In the genomic region with DNA sequence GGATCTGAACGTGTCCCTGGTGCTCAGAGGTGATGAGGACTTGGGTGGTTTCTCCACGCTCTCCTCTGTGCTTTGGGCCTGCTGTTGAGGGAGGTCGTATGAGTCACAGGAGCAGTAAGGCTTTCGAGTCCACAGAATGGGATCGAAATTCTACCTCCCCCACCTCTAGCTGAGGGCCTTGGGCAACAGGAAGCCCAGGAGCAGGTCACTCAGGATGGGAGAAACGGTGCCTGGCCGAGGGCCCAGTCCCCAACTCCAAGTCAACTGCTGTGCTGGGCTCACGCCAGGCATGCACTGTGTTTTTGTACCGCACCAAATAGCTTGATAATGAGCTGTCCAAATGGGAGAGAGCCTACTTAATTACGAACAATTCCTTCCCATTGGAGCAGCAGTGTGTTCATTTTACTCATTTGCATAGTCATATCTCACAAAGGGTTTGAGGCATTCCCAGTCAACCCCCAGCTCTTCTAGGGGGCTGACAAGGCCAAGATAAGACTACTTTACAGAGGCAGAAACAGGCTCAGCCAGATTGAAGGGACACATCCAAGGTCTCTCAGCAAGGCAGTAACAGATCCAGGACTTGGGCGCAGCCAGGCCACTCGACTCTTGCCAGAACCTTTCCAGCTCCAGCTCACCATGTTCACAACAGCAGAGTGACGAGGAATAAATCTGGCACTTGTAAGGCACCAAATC, we compare ENCODE assay signal across 10 cellular contexts. TPM values are rescaled to one million over a fixed set of nuclear protein-coding genes. Genes with fewer than 3 reads are reported as not detected.
DNase-seq lines count a peak whose midpoint lies in the region; ATAC-seq and TF ChIP-seq lines count a peak whose summit lies in the region.
"Had no signal": no experiment of that assay in that cellular context is flagged by ENCODE, and none has a peak within 500 bp of the region (broad histone marks: within the 10 kb centered on the region; RNA-seq: fewer than 3 reads in every experiment).

No MANE protein-coding gene starts in this region.

- H4K20me1 ChIP-seq in OCI-LY1 (ENCODE audit: insufficient read depth, low read length): no peaks in the 10 kb centered on the region

- H2AFZ ChIP-seq in OCI-LY1 (ENCODE audit: low read length): no peak overlapping the region

- H3K9me2 ChIP-seq in OCI-LY1 (ENCODE audit: low read depth, low read length): no peaks in the 10 kb centered on the region

- H3K36me3 Mint-ChIP-seq in activated CD4-positive, alpha-beta T cell treated with anti-CD3 and anti-CD28 coated beads, Interleukin-2, amount 10 ng/mL, durations not matched to agents 24 days and 14 days (ENCODE audit: low read depth): no peaks in the 10 kb centered on the region
- peaks cover 8% of the 10 kb centered on the region for H3K36me3 Mint-ChIP-seq in type B pancreatic cell
- H3K36me3 Mint-ChIP-seq: activated naive CD4-positive, alpha-beta T cell treated with anti-CD3 and anti-CD28 coated beads, Interleukin-2, amount 10 ng/mL, durations not matched to agents 7 days and 5 days had no signal

- H3K4me3 ChIP-seq in OCI-LY1 (ENCODE audit: low read depth, low read length, poor library complexity, severe bottlenecking): no peak overlapping the region

- no peak overlapping the region for H3K27ac Mint-ChIP-seq in activated CD4-positive, alpha-beta T cell treated with anti-CD3 and anti-CD28 coated beads, Interleukin-2, amount 10 ng/mL, durations not matched to agents 24 days and 14 days
- H3K27ac Mint-ChIP-seq in type B pancreatic cell: no peak overlapping the region

- no peak overlapping the region for H3K9ac ChIP-seq in OCI-LY1 (ENCODE audit: low read length)

- H3K27me3 Mint-ChIP-seq in activated CD4-positive, alpha-beta T cell treated with anti-CD3 and anti-CD28 coated beads, Interleukin-2, amount 10 ng/mL, durations not matched to agents 24 days and 14 days: peaks cover 18% of the 10 kb centered on the region
- H3K27me3 Mint-ChIP-seq in type B pancreatic cell: no peaks in the 10 kb centered on the region

- TF ChIP-seq CTCF in OCI-LY1 (IDR thresholded peaks at IDR 0.05; ENCODE audit: low read length) (no peak), omental fat pad (IDR thresholded peaks at IDR 0.05) (no peak), type B pancreatic cell (conservative IDR thresholded peaks at IDR 0.05) (no peak)

- no peaks in the 10 kb centered on the region for H3K4me1 Mint-ChIP-seq in activated CD4-positive, alpha-beta T cell treated with anti-CD3 and anti-CD28 coated beads, Interleukin-2, amount 10 ng/mL, durations not matched to agents 24 days and 14 days
- H3K4me1 Mint-ChIP-seq in type B pancreatic cell (ENCODE audit: unreplicated experiment): peaks cover 14% of the 10 kb centered on the region

- DNase-seq in D341Med (ENCODE audit: low spot score) (peak; percentile 43), omental fat pad (ENCODE audit: low spot score) (no peak), type B pancreatic cell (ENCODE audit: extremely low spot score, unreplicated experiment) (no peak), NCI-H524 treated with DMSO at 0.1 percent for 48 hours (lab: John Stamatoyannopoulos, UW) (no peak)
- DNase-seq in activated CD4-positive, alpha-beta T cell treated with anti-CD3 and anti-CD28 coated beads, Interleukin-2, amount 10 ng/mL, durations not matched to agents 24 days and 14 days: no peak
- DNase-seq: activated naive CD4-positive, alpha-beta T cell treated with anti-CD3 and anti-CD28 coated beads, Interleukin-2, amount 10 ng/mL, durations not matched to agents 7 days and 5 days; NCI-H1048 had no signal

- intact Hi-C loops in activated CD4-positive, alpha-beta T cell treated with anti-CD3 and anti-CD28 coated beads, Interleukin-2, amount 10 ng/mL, durations not matched to agents 24 days and 14 days (cut with micrococcal nuclease): loop anchor here (10.0 kb wide), 1 partner anchor 70 kb away; no protein-coding TSS in a partner anchor

- H3K4me2 ChIP-seq in OCI-LY1 (ENCODE audit: low read length): no peak overlapping the region

- H3K36me3 ChIP-seq in OCI-LY1 (ENCODE audit: insufficient read depth, low read length): peaks cover 36% of the 10 kb centered on the region; the same call in 1 of the 2 replicates

- no peaks in the 10 kb centered on the region for H3K9me3 Mint-ChIP-seq in activated CD4-positive, alpha-beta T cell treated with anti-CD3 and anti-CD28 coated beads, Interleukin-2, amount 10 ng/mL, durations not matched to agents 24 days and 14 days
- H3K9me3 Mint-ChIP-seq in type B pancreatic cell: no peaks in the 10 kb centered on the region
- H3K9me3 Mint-ChIP-seq: activated naive CD4-positive, alpha-beta T cell treated with anti-CD3 and anti-CD28 coated beads, Interleukin-2, amount 10 ng/mL, durations not matched to agents 7 days and 5 days had no signal

- H3K4me3 Mint-ChIP-seq in activated CD4-positive, alpha-beta T cell treated with anti-CD3 and anti-CD28 coated beads, Interleukin-2, amount 10 ng/mL, durations not matched to agents 24 days and 14 days: no peak overlapping the region
- no peak overlapping the region for H3K4me3 Mint-ChIP-seq in type B pancreatic cell
- H3K4me3 Mint-ChIP-seq: activated naive CD4-positive, alpha-beta T cell treated with anti-CD3 and anti-CD28 coated beads, Interleukin-2, amount 10 ng/mL, durations not matched to agents 7 days and 5 days had no signal

- H3K9me3 ChIP-seq in OCI-LY1 (ENCODE audit: low read length): no peaks in the 10 kb centered on the region

- H3K27ac ChIP-seq in OCI-LY1 (ENCODE audit: low read depth, low read length, poor library complexity, severe bottlenecking): peak overlapping the region; percentile 12

- H3K79me2 ChIP-seq in OCI-LY1 (ENCODE audit: insufficient read depth, low read length): no peaks in the 10 kb centered on the region

- H3F3A ChIP-seq in OCI-LY1 (ENCODE audit: insufficient read depth, low read length): no peaks in the 10 kb centered on the region

- peaks cover 36% of the 10 kb centered on the region for H3K4me1 ChIP-seq in OCI-LY1 (ENCODE audit: insufficient read depth, low read length, severe bottlenecking)

- ATAC-seq in esophagus mucosa (peak; percentile 28), omental fat pad (ENCODE audit: low FRiP score) (peak; percentile 22), HG02938 (IDR thresholded peaks at IDR 0.05; ENCODE audit: unreplicated experiment) (no peak)

- H3K27me3 ChIP-seq in OCI-LY1 (ENCODE audit: insufficient read depth, low read length): no peaks in the 10 kb centered on the region

RNA-seq across cellular contexts. Expression of a gene that starts 53.6 kb away (rescaled TPM):
- total RNA-seq in esophagus mucosa: 5.9 TPM
- 1 to 10 TPM in 3 of 4 donors, under 1 TPM in 1; 0.82 to 2.1 (median 1.2) TPM for total RNA-seq in omental fat pad
- total RNA-seq in activated CD4-positive, alpha-beta T cell treated with anti-CD3 and anti-CD28 coated beads, Interleukin-2, amount 10 ng/mL, durations not matched to agents 24 days and 14 days: 0.05 and 0.07 TPM in 2 replicates
- 14.1 and 47.7 TPM in 2 replicates for total RNA-seq in type B pancreatic cell (ENCODE audit: low replicate concordance)
